Comparison of ENCODE assay signal across 26 cellular contexts in the genomic region with DNA sequence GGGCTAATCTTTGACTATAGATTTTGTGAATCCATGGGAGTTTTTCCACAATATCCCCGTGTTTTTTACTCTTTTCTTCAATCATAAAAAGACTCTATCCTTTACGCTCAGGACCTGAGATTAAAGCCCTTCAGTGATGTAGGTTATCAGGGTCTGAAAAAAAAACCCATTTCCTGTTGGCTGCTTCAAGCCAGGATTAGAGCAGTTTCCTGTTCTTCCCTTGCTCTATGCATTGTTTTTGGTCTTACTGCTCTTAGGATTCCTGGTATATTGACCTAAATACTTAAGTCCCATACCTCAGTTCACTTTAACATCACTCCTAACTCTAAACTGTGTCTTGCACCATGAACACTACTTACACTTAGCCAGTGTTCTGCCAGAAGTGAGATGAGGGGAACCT.
"Had no signal": no experiment of that assay in that cellular context is flagged by ENCODE, and none has a peak within 500 bp of the region (broad histone marks: within the 10 kb centered on the region; RNA-seq: fewer than 3 reads in every experiment).

No MANE protein-coding gene starts in this region.

- H3K27me3 Mint-ChIP-seq: activated CD4-positive, alpha-beta memory T cell treated with anti-CD3 and anti-CD28 coated beads for 36 hours; activated CD4-positive, alpha-beta T cell treated with anti-CD3 and anti-CD28 coated beads for 36 hours; activated CD8-positive, alpha-beta memory T cell treated with anti-CD3 and anti-CD28 coated beads, Interleukin-2, amount 10 ng/mL, durations not matched to agents 7 days and 5 days; activated naive CD4-positive, alpha-beta T cell treated with anti-CD3 and anti-CD28 coated beads, Interleukin-2, amount 10 ng/mL, durations not matched to agents 7 days and 5 days; effector memory CD8-positive, alpha-beta T cell; progenitor cell of endocrine pancreas had no signal

- H3K4me3 Mint-ChIP-seq: activated CD4-positive, alpha-beta memory T cell treated with anti-CD3 and anti-CD28 coated beads for 36 hours; activated CD4-positive, alpha-beta T cell treated with anti-CD3 and anti-CD28 coated beads for 36 hours; activated CD8-positive, alpha-beta memory T cell treated with anti-CD3 and anti-CD28 coated beads, Interleukin-2, amount 10 ng/mL, durations not matched to agents 7 days and 5 days; activated naive CD4-positive, alpha-beta T cell treated with anti-CD3 and anti-CD28 coated beads, Interleukin-2, amount 10 ng/mL, durations not matched to agents 7 days and 5 days; effector memory CD8-positive, alpha-beta T cell; natural killer cell had no signal

- H3K4me3 ChIP-seq: ascending aorta, breast epithelium, gastroesophageal sphincter, heart right ventricle, mucosa of descending colon, right atrium auricular region, skin epidermis, tibial nerve, uterus had no signal

- H3K9me3 ChIP-seq: breast epithelium, gastroesophageal sphincter, mucosa of descending colon, right atrium auricular region, tibial nerve, uterus had no signal

- H3K27ac ChIP-seq: ascending aorta, breast epithelium, gastroesophageal sphincter, heart right ventricle, right atrium auricular region, skin epidermis, tibial nerve, uterus, WERI-Rb-1 had no signal

- H3K27ac Mint-ChIP-seq: activated CD4-positive, alpha-beta memory T cell treated with anti-CD3 and anti-CD28 coated beads for 36 hours; activated CD4-positive, alpha-beta T cell treated with anti-CD3 and anti-CD28 coated beads for 36 hours; activated CD8-positive, alpha-beta memory T cell treated with anti-CD3 and anti-CD28 coated beads, Interleukin-2, amount 10 ng/mL, durations not matched to agents 7 days and 5 days; activated naive CD4-positive, alpha-beta T cell treated with anti-CD3 and anti-CD28 coated beads, Interleukin-2, amount 10 ng/mL, durations not matched to agents 7 days and 5 days; activated T-helper 2 cell treated with anti-CD3 and anti-CD28 coated beads, Interferon-gamma antibody, Interleukin-2, Interleukin-4, amounts not matched to agents 10 μg/mL and 5 μg/mL and 100 μg/mL, durations not matched to agents 14 hours and 24 hours and 36 hours; effector memory CD8-positive, alpha-beta T cell; progenitor cell of endocrine pancreas had no signal

- H3K27me3 ChIP-seq: ascending aorta, breast epithelium, gastroesophageal sphincter, heart right ventricle, right atrium auricular region, tibial nerve, uterus had no signal

- ATAC-seq: activated CD4-positive, alpha-beta T cell treated with anti-CD3 and anti-CD28 coated beads for 36 hours; activated CD8-positive, alpha-beta memory T cell treated with anti-CD3 and anti-CD28 coated beads, Interleukin-2, amount 10 ng/mL, durations not matched to agents 7 days and 5 days; effector memory CD8-positive, alpha-beta T cell; gastroesophageal sphincter; heart right ventricle; mucosa of descending colon; natural killer cell had no signal

- DNase-seq: activated CD4-positive, alpha-beta memory T cell treated with anti-CD3 and anti-CD28 coated beads for 36 hours; activated CD4-positive, alpha-beta T cell treated with anti-CD3 and anti-CD28 coated beads for 36 hours; activated CD8-positive, alpha-beta memory T cell treated with anti-CD3 and anti-CD28 coated beads, Interleukin-2, amount 10 ng/mL, durations not matched to agents 7 days and 5 days; activated naive CD4-positive, alpha-beta T cell treated with anti-CD3 and anti-CD28 coated beads, Interleukin-2, amount 10 ng/mL, durations not matched to agents 7 days and 5 days; activated T-cell treated with anti-CD3 and anti-CD28 coated beads, Interleukin-2, amount 50 U/mL, for 1 hour; dermis blood vessel endothelial cell; effector memory CD8-positive, alpha-beta T cell; erythroblast; heart right ventricle; islet precursor cell; mucosa of descending colon; natural killer cell; stimulated activated CD4-positive, alpha-beta T cell treated with anti-CD3 and anti-CD28 coated beads, Interleukin-15, amount 100 ng/mL, for 24 hours; stimulated activated CD4-positive, alpha-beta T cell treated with anti-CD3 and anti-CD28 coated beads, Interleukin-4, amount 100 ng/mL, for 24 hours; stimulated activated naive CD4-positive, alpha-beta T cell; T-helper 9 cell; uterus; WERI-Rb-1 had no signal

- H3K4me1 ChIP-seq: ascending aorta, breast epithelium, gastroesophageal sphincter, heart right ventricle, right atrium auricular region, tibial nerve, uterus had no signal

- H3K36me3 Mint-ChIP-seq: activated CD4-positive, alpha-beta memory T cell treated with anti-CD3 and anti-CD28 coated beads for 36 hours; activated CD8-positive, alpha-beta memory T cell treated with anti-CD3 and anti-CD28 coated beads, Interleukin-2, amount 10 ng/mL, durations not matched to agents 7 days and 5 days; activated naive CD4-positive, alpha-beta T cell treated with anti-CD3 and anti-CD28 coated beads, Interleukin-2, amount 10 ng/mL, durations not matched to agents 7 days and 5 days; natural killer cell had no signal

- H3K9me3 Mint-ChIP-seq: activated CD4-positive, alpha-beta memory T cell treated with anti-CD3 and anti-CD28 coated beads for 36 hours; activated naive CD4-positive, alpha-beta T cell treated with anti-CD3 and anti-CD28 coated beads, Interleukin-2, amount 10 ng/mL, durations not matched to agents 7 days and 5 days; activated T-helper 2 cell treated with anti-CD3 and anti-CD28 coated beads, Interferon-gamma antibody, Interleukin-2, Interleukin-4, amounts not matched to agents 10 μg/mL and 5 μg/mL and 100 μg/mL, durations not matched to agents 14 hours and 24 hours and 36 hours had no signal

- H3K4me1 Mint-ChIP-seq: activated CD4-positive, alpha-beta T cell treated with anti-CD3 and anti-CD28 coated beads for 36 hours; activated CD8-positive, alpha-beta memory T cell treated with anti-CD3 and anti-CD28 coated beads, Interleukin-2, amount 10 ng/mL, durations not matched to agents 7 days and 5 days; activated naive CD4-positive, alpha-beta T cell treated with anti-CD3 and anti-CD28 coated beads, Interleukin-2, amount 10 ng/mL, durations not matched to agents 7 days and 5 days had no signal
